In the genomic region with DNA sequence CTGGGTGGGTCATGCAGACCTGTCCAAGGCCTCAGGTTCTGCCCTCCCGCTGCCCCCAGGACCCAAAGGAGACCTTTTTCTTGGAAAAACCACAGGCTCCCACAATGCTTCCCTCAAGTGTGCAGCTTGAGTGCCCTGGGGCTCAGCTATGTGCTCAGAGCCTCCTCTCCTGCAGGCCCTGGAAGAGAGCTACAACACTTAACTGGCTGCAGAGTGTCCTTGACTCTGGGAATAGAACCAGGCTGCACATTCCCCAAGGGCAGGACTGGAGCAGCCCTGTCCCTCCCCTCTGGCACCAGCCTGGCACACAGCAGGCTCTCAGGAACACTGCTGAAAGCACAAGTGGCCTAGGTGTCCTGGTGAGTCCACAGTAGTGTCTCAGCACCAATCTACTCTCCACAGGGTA, we compare ENCODE assay signal across 1 cellular context.
A peak's percentile ranks its signal among the peaks of the same experiment; 100 is the strongest.
TF ChIP-seq lines count a peak whose summit lies in the region.

No MANE protein-coding gene starts in this region.

TF ChIP-seq in K562, 482 proteins besides CTCF, POLR2A, EP300 and RAD21 (continued from another document):
- TF ChIP-seq, protein P1, sequence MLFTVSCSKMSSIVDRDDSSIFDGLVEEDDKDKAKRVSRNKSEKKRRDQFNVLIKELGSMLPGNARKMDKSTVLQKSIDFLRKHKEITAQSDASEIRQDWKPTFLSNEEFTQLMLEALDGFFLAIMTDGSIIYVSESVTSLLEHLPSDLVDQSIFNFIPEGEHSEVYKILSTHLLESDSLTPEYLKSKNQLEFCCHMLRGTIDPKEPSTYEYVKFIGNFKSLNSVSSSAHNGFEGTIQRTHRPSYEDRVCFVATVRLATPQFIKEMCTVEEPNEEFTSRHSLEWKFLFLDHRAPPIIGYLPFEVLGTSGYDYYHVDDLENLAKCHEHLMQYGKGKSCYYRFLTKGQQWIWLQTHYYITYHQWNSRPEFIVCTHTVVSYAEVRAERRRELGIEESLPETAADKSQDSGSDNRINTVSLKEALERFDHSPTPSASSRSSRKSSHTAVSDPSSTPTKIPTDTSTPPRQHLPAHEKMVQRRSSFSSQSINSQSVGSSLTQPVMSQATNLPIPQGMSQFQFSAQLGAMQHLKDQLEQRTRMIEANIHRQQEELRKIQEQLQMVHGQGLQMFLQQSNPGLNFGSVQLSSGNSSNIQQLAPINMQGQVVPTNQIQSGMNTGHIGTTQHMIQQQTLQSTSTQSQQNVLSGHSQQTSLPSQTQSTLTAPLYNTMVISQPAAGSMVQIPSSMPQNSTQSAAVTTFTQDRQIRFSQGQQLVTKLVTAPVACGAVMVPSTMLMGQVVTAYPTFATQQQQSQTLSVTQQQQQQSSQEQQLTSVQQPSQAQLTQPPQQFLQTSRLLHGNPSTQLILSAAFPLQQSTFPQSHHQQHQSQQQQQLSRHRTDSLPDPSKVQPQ (CRISPR knock-in tag; IDR thresholded peaks at IDR 0.05; ENCODE audit: borderline replicate concordance): no peak
- no peak for TF ChIP-seq TAF9B (IDR thresholded peaks at IDR 0.05; ENCODE audit: partially characterized antibody)
- TF ChIP-seq, protein P2, sequence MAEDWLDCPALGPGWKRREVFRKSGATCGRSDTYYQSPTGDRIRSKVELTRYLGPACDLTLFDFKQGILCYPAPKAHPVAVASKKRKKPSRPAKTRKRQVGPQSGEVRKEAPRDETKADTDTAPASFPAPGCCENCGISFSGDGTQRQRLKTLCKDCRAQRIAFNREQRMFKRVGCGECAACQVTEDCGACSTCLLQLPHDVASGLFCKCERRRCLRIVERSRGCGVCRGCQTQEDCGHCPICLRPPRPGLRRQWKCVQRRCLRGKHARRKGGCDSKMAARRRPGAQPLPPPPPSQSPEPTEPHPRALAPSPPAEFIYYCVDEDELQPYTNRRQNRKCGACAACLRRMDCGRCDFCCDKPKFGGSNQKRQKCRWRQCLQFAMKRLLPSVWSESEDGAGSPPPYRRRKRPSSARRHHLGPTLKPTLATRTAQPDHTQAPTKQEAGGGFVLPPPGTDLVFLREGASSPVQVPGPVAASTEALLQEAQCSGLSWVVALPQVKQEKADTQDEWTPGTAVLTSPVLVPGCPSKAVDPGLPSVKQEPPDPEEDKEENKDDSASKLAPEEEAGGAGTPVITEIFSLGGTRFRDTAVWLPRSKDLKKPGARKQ (CRISPR knock-in tag; IDR thresholded peaks at IDR 0.05): no peak
- TF ChIP-seq ESRRA (IDR thresholded peaks at IDR 0.05; ENCODE audit: borderline replicate concordance, low read depth): peak; percentile 23; the same call in 1 of the 2 replicates
- TF ChIP-seq HLTF (IDR thresholded peaks at IDR 0.05): no peak
- TF ChIP-seq, protein P3, sequence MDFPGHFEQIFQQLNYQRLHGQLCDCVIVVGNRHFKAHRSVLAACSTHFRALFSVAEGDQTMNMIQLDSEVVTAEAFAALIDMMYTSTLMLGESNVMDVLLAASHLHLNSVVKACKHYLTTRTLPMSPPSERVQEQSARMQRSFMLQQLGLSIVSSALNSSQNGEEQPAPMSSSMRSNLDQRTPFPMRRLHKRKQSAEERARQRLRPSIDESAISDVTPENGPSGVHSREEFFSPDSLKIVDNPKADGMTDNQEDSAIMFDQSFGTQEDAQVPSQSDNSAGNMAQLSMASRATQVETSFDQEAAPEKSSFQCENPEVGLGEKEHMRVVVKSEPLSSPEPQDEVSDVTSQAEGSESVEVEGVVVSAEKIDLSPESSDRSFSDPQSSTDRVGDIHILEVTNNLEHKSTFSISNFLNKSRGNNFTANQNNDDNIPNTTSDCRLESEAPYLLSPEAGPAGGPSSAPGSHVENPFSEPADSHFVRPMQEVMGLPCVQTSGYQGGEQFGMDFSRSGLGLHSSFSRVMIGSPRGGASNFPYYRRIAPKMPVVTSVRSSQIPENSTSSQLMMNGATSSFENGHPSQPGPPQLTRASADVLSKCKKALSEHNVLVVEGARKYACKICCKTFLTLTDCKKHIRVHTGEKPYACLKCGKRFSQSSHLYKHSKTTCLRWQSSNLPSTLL (IDR thresholded peaks at IDR 0.05): peak; percentile 86
- no peak for TF ChIP-seq COPS2 (conservative IDR thresholded peaks at IDR 0.05)
- TF ChIP-seq CC2D1A (IDR thresholded peaks at IDR 0.05): peak; percentile 88
- no peak for TF ChIP-seq HCFC1 (IDR thresholded peaks at IDR 0.05; ENCODE audit: low read depth, low read length)
- TF ChIP-seq EP400 (IDR thresholded peaks at IDR 0.05): no peak
- TF ChIP-seq, protein P4, sequence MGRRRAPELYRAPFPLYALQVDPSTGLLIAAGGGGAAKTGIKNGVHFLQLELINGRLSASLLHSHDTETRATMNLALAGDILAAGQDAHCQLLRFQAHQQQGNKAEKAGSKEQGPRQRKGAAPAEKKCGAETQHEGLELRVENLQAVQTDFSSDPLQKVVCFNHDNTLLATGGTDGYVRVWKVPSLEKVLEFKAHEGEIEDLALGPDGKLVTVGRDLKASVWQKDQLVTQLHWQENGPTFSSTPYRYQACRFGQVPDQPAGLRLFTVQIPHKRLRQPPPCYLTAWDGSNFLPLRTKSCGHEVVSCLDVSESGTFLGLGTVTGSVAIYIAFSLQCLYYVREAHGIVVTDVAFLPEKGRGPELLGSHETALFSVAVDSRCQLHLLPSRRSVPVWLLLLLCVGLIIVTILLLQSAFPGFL (CRISPR knock-in tag; IDR thresholded peaks at IDR 0.05): no peak
- TF ChIP-seq, protein P5, sequence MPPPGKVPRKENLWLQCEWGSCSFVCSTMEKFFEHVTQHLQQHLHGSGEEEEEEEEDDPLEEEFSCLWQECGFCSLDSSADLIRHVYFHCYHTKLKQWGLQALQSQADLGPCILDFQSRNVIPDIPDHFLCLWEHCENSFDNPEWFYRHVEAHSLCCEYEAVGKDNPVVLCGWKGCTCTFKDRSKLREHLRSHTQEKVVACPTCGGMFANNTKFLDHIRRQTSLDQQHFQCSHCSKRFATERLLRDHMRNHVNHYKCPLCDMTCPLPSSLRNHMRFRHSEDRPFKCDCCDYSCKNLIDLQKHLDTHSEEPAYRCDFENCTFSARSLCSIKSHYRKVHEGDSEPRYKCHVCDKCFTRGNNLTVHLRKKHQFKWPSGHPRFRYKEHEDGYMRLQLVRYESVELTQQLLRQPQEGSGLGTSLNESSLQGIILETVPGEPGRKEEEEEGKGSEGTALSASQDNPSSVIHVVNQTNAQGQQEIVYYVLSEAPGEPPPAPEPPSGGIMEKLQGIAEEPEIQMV (tag; conservative IDR thresholded peaks at IDR 0.05; ENCODE audit: low read depth): peak; percentile 87
